ENCODE assay signal across 23 cellular contexts in genomic region chr20:23754731-23755130, GRCh38. TPM values are rescaled to one million over a fixed set of nuclear protein-coding genes. Genes with fewer than 3 reads are reported as not detected.
"Had no signal": no experiment of that assay in that cellular context is flagged by ENCODE, and none has a peak within 500 bp of the region (broad histone marks: within the 10 kb centered on the region; RNA-seq: fewer than 3 reads in every experiment).

No MANE protein-coding gene starts in this region.

- H3K36me3 ChIP-seq: transverse colon had no signal

- H3K9me3 ChIP-seq: transverse colon had no signal

- H3K27me3 Mint-ChIP-seq: activated naive CD8-positive, alpha-beta T cell had no signal

- DNase-seq: activated B cell treated with CpG ODN at 0.5 μM for 24 hours; activated CD4-positive, alpha-beta T cell treated with anti-CD3 and anti-CD28 coated beads for 48 hours; activated CD8-positive, alpha-beta T cell treated with anti-CD3 and anti-CD28 coated beads for 36 hours; activated gamma-delta T cell treated with Interleukin-2 at 50 U/mL for 16 hours; activated T-cell treated with anti-CD3 and anti-CD28 coated beads, Interleukin-2, amount 50 U/mL, for 72 hours; amniotic stem cell; effector memory CD8-positive, alpha-beta T cell; erythroblast; kidney glomerular epithelial cell; naive B cell; posterior cingulate gyrus; retina; stimulated activated CD4-positive, alpha-beta T cell treated with anti-CD3 and anti-CD28 coated beads, Interleukin-4, amount 100 ng/mL, for 4 hours; stimulated activated CD8-positive, alpha-beta memory T cell treated with anti-CD3 and anti-CD28 coated beads, Interleukin-4, amount 100 ng/mL, for 48 hours; stimulated activated naive CD4-positive, alpha-beta T cell treated with Interleukin-2 at 50 U/mL for 16 hours; substantia nigra; T-helper 2 cell; transverse colon had no signal

- H3K4me1 Mint-ChIP-seq: activated B cell treated with CpG ODN at 0.5 μM for 24 hours; brain; central memory CD8-positive, alpha-beta T cell; naive B cell had no signal

- H3K27ac ChIP-seq: transverse colon had no signal

- H3K4me3 Mint-ChIP-seq: activated B cell treated with CpG ODN at 0.5 μM for 24 hours; activated CD8-positive, alpha-beta T cell treated with anti-CD3 and anti-CD28 coated beads for 36 hours; activated naive CD8-positive, alpha-beta T cell; activated T-cell treated with anti-CD3 and anti-CD28 coated beads, Interleukin-2, amount 50 U/mL, for 72 hours; brain; central memory CD8-positive, alpha-beta T cell; dendritic cell treated with granulocyte-macrophage colony-stimulating factor and Interleukin-4, amounts not matched to agents 40 ng/mL and 50 ng/mL, for 4 days; effector memory CD8-positive, alpha-beta T cell; naive B cell had no signal

- H3K9me3 Mint-ChIP-seq: activated B cell treated with CpG ODN at 0.5 μM for 24 hours; activated CD8-positive, alpha-beta T cell treated with anti-CD3 and anti-CD28 coated beads for 36 hours; activated T-cell treated with anti-CD3 and anti-CD28 coated beads, Interleukin-2, amount 50 U/mL, for 72 hours; brain; central memory CD8-positive, alpha-beta T cell; dendritic cell treated with granulocyte-macrophage colony-stimulating factor and Interleukin-4, amounts not matched to agents 40 ng/mL and 50 ng/mL, for 4 days; effector memory CD8-positive, alpha-beta T cell; naive B cell had no signal

- H3K27me3 ChIP-seq: transverse colon had no signal

- FAIRE-seq: TTC549 had no signal

- H3K36me3 Mint-ChIP-seq: activated naive CD8-positive, alpha-beta T cell; brain; naive B cell had no signal

- H3K27ac Mint-ChIP-seq: activated B cell treated with CpG ODN at 0.5 μM for 24 hours; activated CD8-positive, alpha-beta T cell treated with anti-CD3 and anti-CD28 coated beads for 36 hours; activated naive CD8-positive, alpha-beta T cell; activated T-cell treated with anti-CD3 and anti-CD28 coated beads, Interleukin-2, amount 50 U/mL, for 72 hours; brain; dendritic cell treated with granulocyte-macrophage colony-stimulating factor and Interleukin-4, amounts not matched to agents 40 ng/mL and 50 ng/mL, for 4 days; effector memory CD8-positive, alpha-beta T cell; naive B cell had no signal

- H3K4me3 ChIP-seq: transverse colon had no signal

- H3K4me1 ChIP-seq: transverse colon had no signal

RNA-seq across cellular contexts. Expression of gene CST1, which starts 4.0 kb away (rescaled TPM):
- total RNA-seq: activated B cell treated with CpG ODN at 0.5 μM for 24 hours; activated CD8-positive, alpha-beta T cell treated with anti-CD3 and anti-CD28 coated beads for 36 hours; activated T-cell treated with anti-CD3 and anti-CD28 coated beads, Interleukin-2, amount 50 U/mL, for 72 hours; transverse colon had no signal
